2 cellular contexts compared by ENCODE assay signal in genomic region chr15:89458440-89458839, GRCh38.
A peak's percentile ranks its signal among the peaks of the same experiment; 100 is the strongest.
TF ChIP-seq lines count a peak whose summit lies in the region.

No MANE protein-coding gene starts in this region.

TF ChIP-seq in HEK293, 187 proteins besides CTCF, POLR2A, EP300 and RAD21 (continued from another document):
- TF ChIP-seq ZSCAN4 (tag by site-specific recombination; IDR thresholded peaks at IDR 0.05) (peak; percentile 49), ZNF341 (tag by site-specific recombination; IDR thresholded peaks at IDR 0.05; ENCODE audit: low read depth) (0 out of 2 replicates have a peak, but pooled peaks have one; percentile 38), ZNF132 (tag by site-specific recombination; IDR thresholded peaks at IDR 0.05; ENCODE audit: borderline replicate concordance) (no peak)

TF ChIP-seq in HepG2, 621 proteins besides CTCF, POLR2A, EP300 and RAD21:
- TF ChIP-seq ZNF646 (CRISPR knock-in tag; IDR thresholded peaks at IDR 0.05) (peak; percentile 42; the same call in 1 of the 2 replicates), MEIS1 (CRISPR knock-in tag; IDR thresholded peaks at IDR 0.05; ENCODE audit: borderline replicate concordance) (no peak)
